In the genomic region with DNA sequence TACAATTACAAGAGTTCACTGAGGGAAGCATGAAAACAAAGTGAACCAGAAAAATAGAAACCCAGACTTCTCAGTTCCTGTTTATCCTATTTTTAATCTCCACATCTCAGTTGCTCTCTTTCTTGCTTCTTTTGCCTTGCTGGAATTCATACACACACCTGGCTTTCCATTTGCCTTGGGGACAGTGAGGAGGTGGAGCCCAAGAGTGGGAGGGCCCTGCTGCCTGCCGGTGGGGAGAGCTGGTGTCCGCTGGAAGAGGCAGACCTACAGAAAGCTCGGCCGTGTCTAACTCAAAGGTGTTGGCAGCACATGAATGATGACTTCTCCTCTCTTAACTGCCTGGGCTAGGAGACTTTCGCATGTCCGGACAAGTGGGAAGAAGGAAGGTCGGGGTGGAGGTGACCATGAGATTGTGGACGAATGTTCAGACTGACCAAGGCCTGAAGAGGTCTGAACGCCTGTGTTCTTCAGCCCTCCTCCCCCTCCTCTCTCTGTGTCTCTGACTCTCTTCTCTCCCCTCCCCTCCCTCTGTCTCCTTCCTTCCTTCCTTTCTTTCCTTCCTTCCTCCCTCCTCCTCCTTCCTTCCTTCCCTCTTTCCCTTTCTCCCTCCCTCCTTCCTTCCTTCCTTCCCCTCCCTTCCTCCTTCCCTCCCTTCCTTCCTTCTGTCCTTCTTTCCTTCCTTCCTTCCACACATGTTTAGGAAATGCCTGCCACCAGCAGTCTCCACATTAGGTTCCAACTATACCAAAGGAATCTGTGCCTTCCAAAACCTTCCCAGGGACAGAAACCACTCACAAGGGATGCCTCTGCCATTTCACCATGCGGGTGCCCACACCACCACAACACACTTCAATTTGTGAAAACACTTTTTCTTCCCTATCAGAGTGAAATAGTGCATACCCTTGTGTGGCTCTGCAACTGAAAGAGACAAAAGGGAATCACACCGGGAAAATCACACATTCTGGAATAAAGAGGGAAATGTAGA, we compare ENCODE assay signal across 9 cellular contexts.
DNase-seq lines count a peak whose midpoint lies in the region; ATAC-seq, FAIRE-seq and TF ChIP-seq lines count a peak whose summit lies in the region.
"Had no signal": no experiment of that assay in that cellular context is flagged by ENCODE, and none has a peak within 500 bp of the region (broad histone marks: within the 10 kb centered on the region; RNA-seq: fewer than 3 reads in every experiment).

No MANE protein-coding gene starts in this region.

- intact Hi-C loops in psoas muscle (cut with DNase I) = loop anchor here (5.0 to 10.0 kb wide), 3 partner anchors 48 to 312 kb away; no protein-coding TSS in a partner anchor

- 58 to 62% (median 60%) methylated on average over 9 to 11 of the region's 11 CpGs for WGBS in psoas muscle, 3 donors

- peak; percentile 83 for FAIRE-seq in GM12892 (lab: Jason Lieb, UNC)
- FAIRE-seq: frontal cortex had no signal

- peaks cover 11 to 15% of the 10 kb centered on the region in 2 donors for H3K4me1 ChIP-seq in duodenal mucosa (ENCODE audit: control insufficient read depth in 1 of 2, insufficient read depth in 2 of 2, low read length in 2 of 2)
- peaks cover 67% of the 10 kb centered on the region for H3K4me1 ChIP-seq in psoas muscle

- peak; percentile 33 for DNase-seq in GM12892 (ENCODE audit: insufficient read length)
- DNase-seq in NCI-H146 (lab: John Stamatoyannopoulos, UW) = peak; percentile 85
- peak; percentile 36 to 49 for DNase-seq in psoas muscle
- DNase-seq in NCI-H82 (lab: John Stamatoyannopoulos, UW) = no peak

- H3K36me3 ChIP-seq in duodenal mucosa (ENCODE audit: control insufficient read depth in 1 of 2, insufficient read depth in 2 of 2, low read length in 2 of 2) (no peaks in the 10 kb centered on the region), psoas muscle (ENCODE audit: insufficient read depth in 1 of 2, low read depth in 1 of 2) (no peaks in the 10 kb centered on the region)

- H3K27me3 ChIP-seq in duodenal mucosa (ENCODE audit: control insufficient read depth in 1 of 2, insufficient read depth in 2 of 2, low read length in 2 of 2) (no peaks in the 10 kb centered on the region), psoas muscle (ENCODE audit: insufficient read depth in 3 of 3, low read length in 2 of 3) (no peaks in the 10 kb centered on the region)

- ATAC-seq in psoas muscle = peak in 3 of 4 donors; percentile 42 to 73 (median 58)
- ATAC-seq in HG03354 (IDR thresholded peaks at IDR 0.05; ENCODE audit: poor library complexity, severe bottlenecking, unreplicated experiment) = no peak
- ATAC-seq in HG02973 (IDR thresholded peaks at IDR 0.05; ENCODE audit: unreplicated experiment) = no peak
- ATAC-seq in GM18907 (IDR thresholded peaks at IDR 0.05; ENCODE audit: unreplicated experiment) = no peak

- no peak for TF ChIP-seq POLR2A in GM12892 (IDR thresholded peaks at IDR 0.05; ENCODE audit: low read depth, low read length)

- peak overlapping the region; percentile 5 for H3K27ac ChIP-seq in duodenal mucosa (ENCODE audit: low read depth, low read length)
- H3K27ac ChIP-seq in psoas muscle = peak overlapping the region; percentile 85

- H3K4me3 ChIP-seq in duodenal mucosa (ENCODE audit: low read depth in 1 of 2, low read length in 2 of 2) = no peak overlapping the region
- H3K4me3 ChIP-seq in psoas muscle = peak overlapping the region; percentile 43

- H3K9me3 ChIP-seq in duodenal mucosa (ENCODE audit: control insufficient read depth in 1 of 2, low read length in 2 of 2) (no peaks in the 10 kb centered on the region), psoas muscle (no peaks in the 10 kb centered on the region)

- H3K9ac ChIP-seq in duodenal mucosa (ENCODE audit: low read depth in 1 of 2, low read length in 2 of 2) = peak overlapping the region in 1 of 2 donors; percentile 14

- no peak for TF ChIP-seq CTCF in psoas muscle (IDR thresholded peaks at IDR 0.05)

Comparison
In these comparisons a context has a peak if more than half of its experiments do, and no peak if none do; other contexts are left out.
1. ATAC-seq: peak in psoas muscle (3 of 4); none in HG03354 (single experiment), HG02973 (single experiment) and GM18907 (single experiment).